In genomic region chr5:147784596-147784995, GRCh38 we compare ENCODE assay signal across 25 cellular contexts. TPM values are rescaled to one million over a fixed set of nuclear protein-coding genes. Genes with fewer than 3 reads are reported as not detected.
"Had no signal": no experiment of that assay in that cellular context is flagged by ENCODE, and none has a peak within 500 bp of the region (broad histone marks: within the 10 kb centered on the region; RNA-seq: fewer than 3 reads in every experiment).

No MANE protein-coding gene starts in this region.

- H3K27ac ChIP-seq: KMS-11, PC-9 had no signal

- H3K4me3 ChIP-seq: PC-9 had no signal

- H2AFZ ChIP-seq: PC-9 had no signal

- FAIRE-seq: astrocyte had no signal

- H3K4me3 Mint-ChIP-seq: activated B cell treated with CpG ODN at 0.5 μM for 24 hours; activated CD4-positive, alpha-beta memory T cell treated with anti-CD3 and anti-CD28 coated beads for 36 hours; activated CD4-positive, alpha-beta T cell treated with anti-CD3 and anti-CD28 coated beads, Interleukin-2, amount 10 ng/mL, durations not matched to agents 24 days and 14 days; activated naive CD4-positive, alpha-beta T cell treated with anti-CD3 and anti-CD28 coated beads for 36 hours; activated naive CD8-positive, alpha-beta T cell; activated T-helper 17 cell treated with anti-CD3 and anti-CD28 coated beads, Interleukin-2, amount 50 U/mL, for 72 hours; T-helper 1 cell treated with Interleukin-12 subunit alpha and Interleukin-12 subunit beta and Interleukin-4 antibody, amounts not matched to agents 30 μg/mL and 1 μg/mL, for 36 hours had no signal

- DNase-seq: activated B cell treated with CpG ODN at 0.5 μM for 24 hours; activated CD4-positive, alpha-beta memory T cell treated with anti-CD3 and anti-CD28 coated beads for 36 hours; activated CD4-positive, alpha-beta T cell treated with anti-CD3 and anti-CD28 coated beads for 1 hour; activated CD4-positive, alpha-beta T cell treated with anti-CD3 and anti-CD28 coated beads, Interleukin-2, amount 10 ng/mL, durations not matched to agents 24 days and 14 days; activated gamma-delta T cell; activated naive CD4-positive, alpha-beta T cell treated with anti-CD3 and anti-CD28 coated beads for 36 hours; activated T-cell treated with anti-CD3 and anti-CD28 coated beads for 4 hours; activated T-cell treated with anti-CD3 and anti-CD28 coated beads, Interleukin-2, amount 50 U/mL, for 48 hours; MM.1S; NCI-H1048; NCI-H146; NCI-H187 treated with DMSO at 0.1 percent for 48 hours; NCI-H2081 treated with DMSO at 0.1 percent for 48 hours; NCI-H446; NCI-H524; PC-9; SHP77 treated with DMSO at 0.1 percent for 48 hours; T-helper 9 cell had no signal

- ATAC-seq: activated T-helper 17 cell treated with anti-CD3 and anti-CD28 coated beads, Interleukin-2, amount 50 U/mL, for 72 hours had no signal

- H3K9me3 Mint-ChIP-seq: activated B cell treated with CpG ODN at 0.5 μM for 24 hours; activated CD4-positive, alpha-beta memory T cell treated with anti-CD3 and anti-CD28 coated beads for 36 hours; activated CD4-positive, alpha-beta T cell treated with anti-CD3 and anti-CD28 coated beads, Interleukin-2, amount 10 ng/mL, durations not matched to agents 24 days and 14 days; activated naive CD4-positive, alpha-beta T cell treated with anti-CD3 and anti-CD28 coated beads for 36 hours; activated T-helper 17 cell treated with anti-CD3 and anti-CD28 coated beads, Interleukin-2, amount 50 U/mL, for 72 hours; brain; T-helper 1 cell treated with Interleukin-12 subunit alpha and Interleukin-12 subunit beta and Interleukin-4 antibody, amounts not matched to agents 30 μg/mL and 1 μg/mL, for 36 hours had no signal

- H3K4me2 ChIP-seq: KMS-11, PC-9 had no signal

- H3K9ac ChIP-seq: KMS-11 had no signal

- H3K27me3 Mint-ChIP-seq: activated B cell treated with CpG ODN at 0.5 μM for 24 hours; activated naive CD8-positive, alpha-beta T cell; activated T-helper 17 cell treated with anti-CD3 and anti-CD28 coated beads, Interleukin-2, amount 50 U/mL, for 72 hours had no signal

- H3K27ac Mint-ChIP-seq: activated B cell treated with CpG ODN at 0.5 μM for 24 hours; activated CD4-positive, alpha-beta memory T cell treated with anti-CD3 and anti-CD28 coated beads for 36 hours; activated CD4-positive, alpha-beta T cell treated with anti-CD3 and anti-CD28 coated beads, Interleukin-2, amount 10 ng/mL, durations not matched to agents 24 days and 14 days; activated naive CD4-positive, alpha-beta T cell treated with anti-CD3 and anti-CD28 coated beads for 36 hours; activated naive CD8-positive, alpha-beta T cell; activated T-helper 17 cell treated with anti-CD3 and anti-CD28 coated beads, Interleukin-2, amount 50 U/mL, for 72 hours; brain; T-helper 1 cell treated with Interleukin-12 subunit alpha and Interleukin-12 subunit beta and Interleukin-4 antibody, amounts not matched to agents 30 μg/mL and 1 μg/mL, for 36 hours had no signal

- H3K36me3 Mint-ChIP-seq: activated CD4-positive, alpha-beta memory T cell treated with anti-CD3 and anti-CD28 coated beads for 36 hours; activated naive CD8-positive, alpha-beta T cell; brain had no signal

RNA-seq across cellular contexts. Expression of gene JAKMIP2, which starts 2.1 kb away (rescaled TPM):
- total RNA-seq: PC-9 had no signal

RNA-seq across cellular contexts. Expression of gene SPINK1, which starts 46.9 kb away (rescaled TPM):
- total RNA-seq: activated B cell treated with CpG ODN at 0.5 μM for 24 hours; activated CD4-positive, alpha-beta memory T cell treated with anti-CD3 and anti-CD28 coated beads for 36 hours; activated CD4-positive, alpha-beta T cell treated with anti-CD3 and anti-CD28 coated beads, Interleukin-2, amount 10 ng/mL, durations not matched to agents 24 days and 14 days; activated CD8-positive, alpha-beta memory T cell treated with anti-CD3 and anti-CD28 coated beads for 36 hours; activated naive CD4-positive, alpha-beta T cell treated with anti-CD3 and anti-CD28 coated beads for 36 hours; activated T-helper 17 cell treated with anti-CD3 and anti-CD28 coated beads, Interleukin-2, amount 50 U/mL, for 72 hours; astrocyte; PC-9 had no signal
